Comparison of ENCODE assay signal across 9 cellular contexts in genomic region chr17:61702450-61702849, GRCh38.
"Had no signal": no experiment of that assay in that cellular context is flagged by ENCODE, and none has a peak within 500 bp of the region (broad histone marks: within the 10 kb centered on the region; RNA-seq: fewer than 3 reads in every experiment).

No MANE protein-coding gene starts in this region.

- H3K27ac Mint-ChIP-seq: H9, HFFc6 had no signal

- DNase-seq: GM23248, GOT3, H9, HCEC 1CT, HFFc6, IMR-90, KG1 had no signal

- H3K4me3 Mint-ChIP-seq: H9, HFFc6 had no signal

- H3K4me3 ChIP-seq: GM23248, K562 had no signal

- H3K27ac ChIP-seq: GM23248, HL-60 had no signal

- H3K9ac ChIP-seq: GM23248 had no signal

- H3K4me1 Mint-ChIP-seq: H9 had no signal

- ATAC-seq: K562 had no signal

- FAIRE-seq: K562 had no signal

- H2AFZ ChIP-seq: GM23248 had no signal
